ENCODE assay signal across 16 cellular contexts in genomic region chr12:19052689-19053088, GRCh38.
DNase-seq lines count a peak whose midpoint lies in the region; ATAC-seq and TF ChIP-seq lines count a peak whose summit lies in the region.
"Had no signal": no experiment of that assay in that cellular context is flagged by ENCODE, and none has a peak within 500 bp of the region (broad histone marks: within the 10 kb centered on the region; RNA-seq: fewer than 3 reads in every experiment).

No MANE protein-coding gene starts in this region.

- H4K20me1 ChIP-seq in neural cell (ENCODE audit: insufficient read depth) = no peaks in the 10 kb centered on the region
- H4K20me1 ChIP-seq: BLaER1 treated with 17β-estradiol and CSF1 and Interleukin-3, amounts not matched to agents 10 nM and 100 nM had no signal

- ATAC-seq in natural killer cell (peak in 1 of 3 donors; percentile 38), WTC11 (peak; percentile 80), GM18505 (IDR thresholded peaks at IDR 0.05; ENCODE audit: unreplicated experiment) (no peak), GM21529 (IDR thresholded peaks at IDR 0.05; ENCODE audit: unreplicated experiment) (no peak)
- no peak for ATAC-seq in natural killer cell treated with Interleukin-12 subunit alpha and Interleukin-12 subunit beta and Interleukin-15 and Interleukin-18, amount 100 ng/mL, for 72 hours

- TF ChIP-seq EP300 in neural cell (conservative IDR thresholded peaks at IDR 0.05; ENCODE audit: poor library complexity, severe bottlenecking) = no peak

- H3K4me3 ChIP-seq in neural cell (ENCODE audit: low read length) = peak overlapping the region; percentile 38
- H3K4me3 ChIP-seq: BLaER1 treated with 17β-estradiol and CSF1 and Interleukin-3, amounts not matched to agents 10 nM and 100 nM had no signal

- TF ChIP-seq CTCF in natural killer cell (IDR thresholded peaks at IDR 0.05) (no peak), WTC11 (IDR thresholded peaks at IDR 0.05) (no peak), neural cell (IDR thresholded peaks at IDR 0.05; ENCODE audit: poor library complexity, severe bottlenecking) (peak; percentile 44)

- H3K27ac Mint-ChIP-seq in natural killer cell (peak overlapping the region in 1 of 2 donors; percentile 22), WTC11 (peak overlapping the region; percentile 21; the same call in 1 of the 2 replicates)
- no peak overlapping the region for H3K27ac Mint-ChIP-seq in natural killer cell treated with Interleukin-12 subunit alpha and Interleukin-12 subunit beta and Interleukin-15 and Interleukin-18, amount 100 ng/mL, for 72 hours
- H3K27ac Mint-ChIP-seq: CD4-positive, CD25-positive, alpha-beta regulatory T cell had no signal

- H3K9me3 ChIP-seq in neural cell (ENCODE audit: low read length) = no peaks in the 10 kb centered on the region

- TF ChIP-seq RAD21 in neural cell (conservative IDR thresholded peaks at IDR 0.05) = peak; percentile 58

- H3K9ac ChIP-seq in neural cell (ENCODE audit: low read length) = no peak overlapping the region
- H3K9ac ChIP-seq: BLaER1 treated with 17β-estradiol and CSF1 and Interleukin-3, amounts not matched to agents 10 nM and 100 nM had no signal

- POLR2A ChIA-PET in WTC11 (lab: Charles Lee) = no interaction called here

- peak overlapping the region; percentile 14 for H3K4me2 ChIP-seq in neural cell (ENCODE audit: low read length)
- H3K4me2 ChIP-seq: BLaER1 treated with 17β-estradiol and CSF1 and Interleukin-3, amounts not matched to agents 10 nM and 100 nM had no signal

- no peaks in the 10 kb centered on the region for H3K79me2 ChIP-seq in neural cell (replicated peaks; ENCODE audit: insufficient read depth, low read length)

- H3K9me3 Mint-ChIP-seq in natural killer cell (peaks cover 0 to 2% of the 10 kb centered on the region in 2 donors), WTC11 (peaks cover under 1% of the 10 kb centered on the region; the same call in 1 of the 2 replicates)
- H3K9me3 Mint-ChIP-seq in natural killer cell treated with Interleukin-12 subunit alpha and Interleukin-12 subunit beta and Interleukin-15 and Interleukin-18, amount 100 ng/mL, for 72 hours = no peaks in the 10 kb centered on the region

- CTCF ChIA-PET in WTC11 (lab: Charles Lee) = no interaction called here

- no peaks in the 10 kb centered on the region for H3K9me2 ChIP-seq in neural cell (ENCODE audit: insufficient read depth, low read length)

- peak overlapping the region; percentile 2 for H2AFZ ChIP-seq in neural cell (ENCODE audit: low read depth, low read length)

- H3K36me3 Mint-ChIP-seq in natural killer cell (no peaks in the 10 kb centered on the region), WTC11 (no peaks in the 10 kb centered on the region)
- no peaks in the 10 kb centered on the region for H3K36me3 Mint-ChIP-seq in natural killer cell treated with Interleukin-12 subunit alpha and Interleukin-12 subunit beta and Interleukin-15 and Interleukin-18, amount 100 ng/mL, for 72 hours
- H3K36me3 Mint-ChIP-seq: CD4-positive, CD25-positive, alpha-beta regulatory T cell had no signal

- intact Hi-C loops in natural killer cell (cut with micrococcal nuclease) = no loop called here

- H3K36me3 ChIP-seq in neural cell (ENCODE audit: insufficient read depth, low read length) = no peaks in the 10 kb centered on the region
- H3K36me3 ChIP-seq: BLaER1 treated with 17β-estradiol and CSF1 and Interleukin-3, amounts not matched to agents 10 nM and 100 nM had no signal

- H3F3A ChIP-seq in neural cell (ENCODE audit: insufficient read depth, low read length, poor library complexity, severe bottlenecking) = no peaks in the 10 kb centered on the region

- TF ChIP-seq POLR2A in GM18505 (IDR thresholded peaks at IDR 0.05; ENCODE audit: borderline replicate concordance, extremely low read depth, insufficient read depth, insufficient read length) = no peak

- H3K27ac ChIP-seq in neural cell (ENCODE audit: low read length) = peak overlapping the region; percentile 72
- H3K27ac ChIP-seq: BLaER1 treated with 17β-estradiol and CSF1 and Interleukin-3, amounts not matched to agents 10 nM and 100 nM had no signal

- H3K4me3 Mint-ChIP-seq in natural killer cell (peak overlapping the region; percentile 0), WTC11 (no peak overlapping the region)
- no peak overlapping the region for H3K4me3 Mint-ChIP-seq in natural killer cell treated with Interleukin-12 subunit alpha and Interleukin-12 subunit beta and Interleukin-15 and Interleukin-18, amount 100 ng/mL, for 72 hours
- H3K4me3 Mint-ChIP-seq: CD4-positive, CD25-positive, alpha-beta regulatory T cell had no signal

- DNase-seq in natural killer cell = no peak
- no peak for DNase-seq in natural killer cell treated with Interleukin-12 subunit alpha and Interleukin-12 subunit beta and Interleukin-15 and Interleukin-18, amount 100 ng/mL, for 72 hours (ENCODE audit: low spot score)
- no peak for DNase-seq in WTC11 (ENCODE audit: low spot score)
- DNase-seq in Kasumi-1 (lab: John Stamatoyannopoulos, UW) = no peak
- no peak for DNase-seq in GM19238 (ENCODE audit: insufficient read length, low spot score)
- DNase-seq: 8988T; AML-193; Calu3; CD4-positive, CD25-positive, alpha-beta regulatory T cell; DMS 273 treated with DMSO at 0.1 percent for 48 hours; H7; IMR-90 had no signal

- peaks cover 26 to 27% of the 10 kb centered on the region in 2 donors for H3K4me1 Mint-ChIP-seq in natural killer cell
- peaks cover 7 to 8% of the 10 kb centered on the region in 2 donors for H3K4me1 Mint-ChIP-seq in natural killer cell treated with Interleukin-12 subunit alpha and Interleukin-12 subunit beta and Interleukin-15 and Interleukin-18, amount 100 ng/mL, for 72 hours (ENCODE audit: low read depth in 2 of 2)
- H3K4me1 Mint-ChIP-seq in WTC11 = peaks cover 30% of the 10 kb centered on the region

- H3K27me3 Mint-ChIP-seq in natural killer cell (ENCODE audit: low read depth in 2 of 2) (no peaks in the 10 kb centered on the region), WTC11 (ENCODE audit: low read depth) (no peaks in the 10 kb centered on the region; the same call in 1 of the 2 replicates)
- no peaks in the 10 kb centered on the region for H3K27me3 Mint-ChIP-seq in natural killer cell treated with Interleukin-12 subunit alpha and Interleukin-12 subunit beta and Interleukin-15 and Interleukin-18, amount 100 ng/mL, for 72 hours
- H3K27me3 Mint-ChIP-seq: CD4-positive, CD25-positive, alpha-beta regulatory T cell had no signal

- no peaks in the 10 kb centered on the region for H3K27me3 ChIP-seq in neural cell (ENCODE audit: insufficient read depth, low read depth, low read length)
- H3K27me3 ChIP-seq: BLaER1 treated with 17β-estradiol and CSF1 and Interleukin-3, amounts not matched to agents 10 nM and 100 nM had no signal

TF ChIP-seq in WTC11, 78 proteins besides CTCF, POLR2A, EP300 and RAD21 (continues in another document):
- TF ChIP-seq GTF2I (CRISPR knock-in tag; conservative IDR thresholded peaks at IDR 0.05) = no peak
- no peak for TF ChIP-seq NR1H2 (CRISPR knock-in tag; IDR thresholded peaks at IDR 0.05)

TF ChIP-seq in neural cell, 6 proteins besides CTCF, POLR2A, EP300 and RAD21:
- TF ChIP-seq EZH2 (IDR thresholded peaks at IDR 0.05; ENCODE audit: borderline replicate concordance, insufficient read depth, low read length, poor library complexity, severe bottlenecking) (no peak), POLR2AphosphoS5 (IDR thresholded peaks at IDR 0.05) (peak; percentile 47), SMC3 (conservative IDR thresholded peaks at IDR 0.05; ENCODE audit: poor library complexity) (peak; percentile 26)
- TF ChIP-seq, protein P1, sequence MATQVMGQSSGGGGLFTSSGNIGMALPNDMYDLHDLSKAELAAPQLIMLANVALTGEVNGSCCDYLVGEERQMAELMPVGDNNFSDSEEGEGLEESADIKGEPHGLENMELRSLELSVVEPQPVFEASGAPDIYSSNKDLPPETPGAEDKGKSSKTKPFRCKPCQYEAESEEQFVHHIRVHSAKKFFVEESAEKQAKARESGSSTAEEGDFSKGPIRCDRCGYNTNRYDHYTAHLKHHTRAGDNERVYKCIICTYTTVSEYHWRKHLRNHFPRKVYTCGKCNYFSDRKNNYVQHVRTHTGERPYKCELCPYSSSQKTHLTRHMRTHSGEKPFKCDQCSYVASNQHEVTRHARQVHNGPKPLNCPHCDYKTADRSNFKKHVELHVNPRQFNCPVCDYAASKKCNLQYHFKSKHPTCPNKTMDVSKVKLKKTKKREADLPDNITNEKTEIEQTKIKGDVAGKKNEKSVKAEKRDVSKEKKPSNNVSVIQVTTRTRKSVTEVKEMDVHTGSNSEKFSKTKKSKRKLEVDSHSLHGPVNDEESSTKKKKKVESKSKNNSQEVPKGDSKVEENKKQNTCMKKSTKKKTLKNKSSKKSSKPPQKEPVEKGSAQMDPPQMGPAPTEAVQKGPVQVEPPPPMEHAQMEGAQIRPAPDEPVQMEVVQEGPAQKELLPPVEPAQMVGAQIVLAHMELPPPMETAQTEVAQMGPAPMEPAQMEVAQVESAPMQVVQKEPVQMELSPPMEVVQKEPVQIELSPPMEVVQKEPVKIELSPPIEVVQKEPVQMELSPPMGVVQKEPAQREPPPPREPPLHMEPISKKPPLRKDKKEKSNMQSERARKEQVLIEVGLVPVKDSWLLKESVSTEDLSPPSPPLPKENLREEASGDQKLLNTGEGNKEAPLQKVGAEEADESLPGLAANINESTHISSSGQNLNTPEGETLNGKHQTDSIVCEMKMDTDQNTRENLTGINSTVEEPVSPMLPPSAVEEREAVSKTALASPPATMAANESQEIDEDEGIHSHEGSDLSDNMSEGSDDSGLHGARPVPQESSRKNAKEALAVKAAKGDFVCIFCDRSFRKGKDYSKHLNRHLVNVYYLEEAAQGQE (IDR thresholded peaks at IDR 0.05; ENCODE audit: borderline replicate concordance) = peak; percentile 30
